10 cellular contexts compared by ENCODE assay signal in genomic region chr15:80071652-80072051, GRCh38. TPM values are rescaled to one million over a fixed set of nuclear protein-coding genes. Genes with fewer than 3 reads are reported as not detected.
A peak's percentile ranks its signal among the peaks of the same experiment; 100 is the strongest.
DNase-seq lines count a peak whose midpoint lies in the region; ATAC-seq and TF ChIP-seq lines count a peak whose summit lies in the region.
"Had no signal": no experiment of that assay in that cellular context is flagged by ENCODE, and none has a peak within 500 bp of the region (broad histone marks: within the 10 kb centered on the region; RNA-seq: fewer than 3 reads in every experiment).

No MANE protein-coding gene starts in this region.

- no peak overlapping the region for H3K27ac Mint-ChIP-seq in type B pancreatic cell

- H3K4me3 ChIP-seq in AG10803 (ENCODE audit: low read length) = peak overlapping the region; percentile 41
- peak overlapping the region; percentile 68 for H3K4me3 ChIP-seq in HUES6 (ENCODE audit: low read depth, low read length)
- peak overlapping the region; percentile 82 for H3K4me3 ChIP-seq in adipocyte (ENCODE audit: low read length)
- peak overlapping the region; percentile 39 to 74 for H3K4me3 ChIP-seq in mucosa of rectum (ENCODE audit: low read length in 2 of 2)

- H3K27me3 ChIP-seq in HUES6 (ENCODE audit: control insufficient read depth, insufficient read depth, low read length) (no peaks in the 10 kb centered on the region), adipocyte (replicated peaks; ENCODE audit: control insufficient read depth, insufficient read depth, low read length) (no peaks in the 10 kb centered on the region), mucosa of rectum (ENCODE audit: control insufficient read depth in 2 of 2, insufficient read depth in 2 of 2, low read length in 2 of 2) (no peaks in the 10 kb centered on the region)

- no peaks in the 10 kb centered on the region for H3K36me3 Mint-ChIP-seq in type B pancreatic cell

- H3K36me3 ChIP-seq in HUES6 (ENCODE audit: control insufficient read depth, insufficient read depth, low read length) (no peaks in the 10 kb centered on the region), adipocyte (ENCODE audit: control insufficient read depth, insufficient read depth, low read length, severe bottlenecking) (no peaks in the 10 kb centered on the region), mucosa of rectum (ENCODE audit: control insufficient read depth in 2 of 2, insufficient read depth in 2 of 2, low read length in 2 of 2) (no peaks in the 10 kb centered on the region)

- peaks cover 42% of the 10 kb centered on the region for H3K4me1 Mint-ChIP-seq in type B pancreatic cell (ENCODE audit: unreplicated experiment)

- H3K4me1 ChIP-seq in HUES6 (ENCODE audit: control insufficient read depth, insufficient read depth, low read length) = peaks cover 41% of the 10 kb centered on the region
- H3K4me1 ChIP-seq in adipocyte (ENCODE audit: control insufficient read depth, insufficient read depth, low read length) = peaks cover 59% of the 10 kb centered on the region
- H3K4me1 ChIP-seq in mucosa of rectum (ENCODE audit: control insufficient read depth in 2 of 2, insufficient read depth in 2 of 2, low read length in 2 of 2) = peaks cover 5 to 28% of the 10 kb centered on the region in 2 donors

- DNase-seq in AG10803 (ENCODE audit: low read depth) (no peak), adipocyte (ENCODE audit: low read depth) (no peak), type B pancreatic cell (ENCODE audit: extremely low spot score, unreplicated experiment) (no peak), NCI-H2029 (lab: John Stamatoyannopoulos, UW) (no peak)
- DNase-seq: activated naive CD4-positive, alpha-beta T cell treated with Interleukin-2 at 50 U/mL for 16 hours; effector memory CD4-positive, alpha-beta T cell had no signal

- no peaks in the 10 kb centered on the region for H3K27me3 Mint-ChIP-seq in type B pancreatic cell

- H3K9ac ChIP-seq in HUES6 (ENCODE audit: low read length) (no peak overlapping the region), adipocyte (ENCODE audit: low read length) (peak overlapping the region; percentile 73), mucosa of rectum (ENCODE audit: low read depth in 1 of 2, low read length in 2 of 2) (peak overlapping the region in 1 of 2 donors; percentile 33)

- no peaks in the 10 kb centered on the region for H3K9me3 Mint-ChIP-seq in type B pancreatic cell

- H3K4me3 Mint-ChIP-seq in type B pancreatic cell = no peak overlapping the region

- ATAC-seq in GM18870 (IDR thresholded peaks at IDR 0.05; ENCODE audit: unreplicated experiment) (no peak), GM19023 (IDR thresholded peaks at IDR 0.05; ENCODE audit: unreplicated experiment) (no peak)

- H3K9me3 ChIP-seq in HUES6 (ENCODE audit: control insufficient read depth, insufficient read depth, low read depth, low read length) (no peaks in the 10 kb centered on the region), adipocyte (ENCODE audit: control insufficient read depth, low read length) (no peaks in the 10 kb centered on the region), mucosa of rectum (ENCODE audit: control insufficient read depth in 2 of 2, low read length in 2 of 2) (no peaks in the 10 kb centered on the region)

- TF ChIP-seq CTCF in AG10803 (conservative IDR thresholded peaks at IDR 0.05; ENCODE audit: low read length) (no peak), type B pancreatic cell (conservative IDR thresholded peaks at IDR 0.05) (no peak)

- H3K27ac ChIP-seq in HUES6 (ENCODE audit: low read depth, low read length) (no peak overlapping the region), mucosa of rectum (ENCODE audit: low read depth in 2 of 2, low read length in 2 of 2) (no peak overlapping the region)

RNA-seq across cellular contexts. Expression of gene ZFAND6, which starts 12.2 kb away (rescaled TPM):
- total RNA-seq in type B pancreatic cell (ENCODE audit: low replicate concordance) = 59.6 and 64.3 TPM in 2 replicates
